In the genomic region with DNA sequence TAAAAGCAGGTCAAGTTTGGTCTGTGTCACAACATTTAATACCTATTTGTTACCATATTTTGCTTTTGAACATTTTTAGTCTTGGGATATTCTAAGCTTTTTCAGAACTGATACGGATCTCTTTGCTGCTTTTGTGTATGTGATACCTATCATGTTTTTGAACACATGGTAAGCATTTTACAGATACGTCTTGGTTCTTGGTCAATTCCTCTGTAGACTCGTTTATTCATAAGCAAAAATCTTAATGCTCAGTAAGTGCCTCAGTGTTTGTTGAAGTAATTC, we compare ENCODE assay signal across 8 cellular contexts. TPM values are rescaled to one million over a fixed set of nuclear protein-coding genes. Genes with fewer than 3 reads are reported as not detected.
DNase-seq lines count a peak whose midpoint lies in the region; ATAC-seq and TF ChIP-seq lines count a peak whose summit lies in the region.

No MANE protein-coding gene starts in this region.

- H3K36me3 ChIP-seq in KOPT-K1 (ENCODE audit: insufficient read depth, low read length) = peaks cover 43% of the 10 kb centered on the region
- H3K36me3 ChIP-seq in naive thymus-derived CD4-positive, alpha-beta T cell (ENCODE audit: control insufficient read depth in 2 of 3, insufficient read depth in 3 of 3, low read length in 3 of 3) = peaks cover 18 to 50% (median 27%) of the 10 kb centered on the region in 3 experiments

- H3K4me3 ChIP-seq in naive thymus-derived CD4-positive, alpha-beta T cell (ENCODE audit: low read length) = peak overlapping the region; percentile 94

- intact Hi-C loops in naive thymus-derived CD4-positive, alpha-beta T cell (cut with micrococcal nuclease) = loop anchor here (1.0 to 5.0 kb wide), 9 partner anchors 211 to 892 kb away; a partner anchor contains a TSS

- ATAC-seq in naive thymus-derived CD4-positive, alpha-beta T cell = no peak
- ATAC-seq in HG02610 (IDR thresholded peaks at IDR 0.05; ENCODE audit: unreplicated experiment) = no peak
- no peak for ATAC-seq in foreskin keratinocyte
- no peak for ATAC-seq in GM18520 (IDR thresholded peaks at IDR 0.05; ENCODE audit: unreplicated experiment)
- no peak for ATAC-seq in HG02678 (IDR thresholded peaks at IDR 0.05; ENCODE audit: unreplicated experiment)

- H3K27me3 Mint-ChIP-seq in naive thymus-derived CD4-positive, alpha-beta T cell = no peaks in the 10 kb centered on the region

- CTCF ChIA-PET in naive thymus-derived CD4-positive, alpha-beta T cell (lab: Charles Lee) = no interaction called here

- H3K36me3 Mint-ChIP-seq in naive thymus-derived CD4-positive, alpha-beta T cell = peaks cover 29 to 43% (median 38%) of the 10 kb centered on the region in 5 donors

- peaks cover 16 to 42% (median 33%) of the 10 kb centered on the region in 7 donors for H3K4me1 Mint-ChIP-seq in naive thymus-derived CD4-positive, alpha-beta T cell

- no peaks in the 10 kb centered on the region for H3K27me3 ChIP-seq in naive thymus-derived CD4-positive, alpha-beta T cell (ENCODE audit: control insufficient read depth in 2 of 2, insufficient read depth in 2 of 2, low read length in 2 of 2)
- H3K27me3 ChIP-seq in foreskin keratinocyte = no peaks in the 10 kb centered on the region

- POLR2A ChIA-PET in naive thymus-derived CD4-positive, alpha-beta T cell (lab: Charles Lee) = interaction anchor here (1.0 to 3.0 kb wide), 10 partner anchors 10 to 731 kb away, joined by 3 to 17 read pairs (median 6); a partner anchor contains a TSS

- H3K9me3 ChIP-seq in KOPT-K1 (ENCODE audit: insufficient read depth, low read length, poor library complexity, severe bottlenecking) = peaks cover 33% of the 10 kb centered on the region
- no peaks in the 10 kb centered on the region for H3K9me3 ChIP-seq in naive thymus-derived CD4-positive, alpha-beta T cell (ENCODE audit: control insufficient read depth in 2 of 3, low read length in 3 of 3)

- H3K27ac Mint-ChIP-seq in naive thymus-derived CD4-positive, alpha-beta T cell = peak overlapping the region; percentile 90 to 99 (median 98)

- DNase-seq in caudate nucleus (lab: John Stamatoyannopoulos, UW) = no peak
- DNase-seq in naive thymus-derived CD4-positive, alpha-beta T cell = peak in 3 of 9 donors; percentile 4 to 23 (median 20)
- no peak for DNase-seq in foreskin keratinocyte

- peaks cover 9 to 17% of the 10 kb centered on the region in 2 donors for H3K4me1 ChIP-seq in naive thymus-derived CD4-positive, alpha-beta T cell (ENCODE audit: control insufficient read depth in 2 of 2, insufficient read depth in 2 of 2, low read length in 2 of 2)
- peaks cover 9% of the 10 kb centered on the region for H3K4me1 ChIP-seq in foreskin keratinocyte

- peak overlapping the region; percentile 88 to 98 (median 96) for H3K4me3 Mint-ChIP-seq in naive thymus-derived CD4-positive, alpha-beta T cell

- peaks cover 0 to 28% (median 6%) of the 10 kb centered on the region in 11 donors for H3K9me3 Mint-ChIP-seq in naive thymus-derived CD4-positive, alpha-beta T cell

- TF ChIP-seq CTCF in C4-2B (conservative IDR thresholded peaks at IDR 0.05) = no peak
- TF ChIP-seq CTCF in foreskin keratinocyte (conservative IDR thresholded peaks at IDR 0.05) = no peak

- H3K27ac ChIP-seq in C4-2B (peak overlapping the region; percentile 86), KOPT-K1 (ENCODE audit: low read depth, low read length, poor library complexity, severe bottlenecking) (peak overlapping the region; percentile 92), caudate nucleus (ENCODE audit: low read depth, low read length) (peak overlapping the region; percentile 99), foreskin keratinocyte (no peak overlapping the region)
- peak overlapping the region; percentile 97 for H3K27ac ChIP-seq in naive thymus-derived CD4-positive, alpha-beta T cell (ENCODE audit: low read depth, low read length)

RNA-seq across cellular contexts. Expression of a gene that starts 0.6 kb away (rescaled TPM):
- 10 to 100 TPM; 12.1 to 59.1 (median 27.6) TPM for total RNA-seq in naive thymus-derived CD4-positive, alpha-beta T cell
- polyA plus RNA-seq in naive thymus-derived CD4-positive, alpha-beta T cell = 10 to 100 TPM in 1 of 2 donors, 1 to 10 TPM in 1; 9.0 to 14.0 TPM
- 10.2 and 11.2 TPM in 2 replicates for total RNA-seq in foreskin keratinocyte
- polyA plus RNA-seq in foreskin keratinocyte = 4.2 and 4.9 TPM in 2 replicates

RNA-seq across cellular contexts. Expression of a gene that starts 48.6 kb away (rescaled TPM):
- 10 to 100 TPM; 14.0 to 23.2 (median 20.8) TPM for total RNA-seq in naive thymus-derived CD4-positive, alpha-beta T cell
- 1 to 10 TPM; 5.5 to 7.2 TPM for polyA plus RNA-seq in naive thymus-derived CD4-positive, alpha-beta T cell
- 9.0 and 10.2 TPM in 2 replicates for total RNA-seq in foreskin keratinocyte
- polyA plus RNA-seq in foreskin keratinocyte = 2.8 and 2.9 TPM in 2 replicates
